In genomic region chr3:31188112-31188511, GRCh38 we compare ENCODE assay signal across 18 cellular contexts.
DNase-seq lines count a peak whose midpoint lies in the region; ATAC-seq and TF ChIP-seq lines count a peak whose summit lies in the region.
"Had no signal": no experiment of that assay in that cellular context is flagged by ENCODE, and none has a peak within 500 bp of the region (broad histone marks: within the 10 kb centered on the region; RNA-seq: fewer than 3 reads in every experiment).

No MANE protein-coding gene starts in this region.

- no peak overlapping the region for H3K4me2 ChIP-seq in mammary epithelial cell (ENCODE audit: insufficient read depth, low read depth, low read length)

- H3K4me3 ChIP-seq in mammary epithelial cell (replicated peaks in 1 of 3; ENCODE audit: insufficient read depth in 1 of 3, low read depth in 2 of 3, low read length in 3 of 3) = no peak overlapping the region
- H3K4me3 ChIP-seq in right atrium auricular region = no peak overlapping the region
- H3K4me3 ChIP-seq: GM12878, SJSA1 had no signal

- peak overlapping the region; percentile 46 for H2AFZ ChIP-seq in mammary epithelial cell (ENCODE audit: low read depth, low read length)

- H3K27me3 ChIP-seq in mammary epithelial cell (ENCODE audit: insufficient read depth, low read length) (no peaks in the 10 kb centered on the region), right atrium auricular region (no peaks in the 10 kb centered on the region)
- H3K27me3 ChIP-seq: SJSA1 had no signal

- 28% methylated on average over 6 of the region's 6 CpGs for WGBS in mammary epithelial cell (ENCODE audit: low coverage, missing lambda C conversion rate)

- DNase-seq in mammary epithelial cell (no peak), MCF 10A (ENCODE audit: unreplicated experiment) (no peak), right atrium auricular region (ENCODE audit: low spot score) (peak; percentile 61), renal cortical epithelial cell (ENCODE audit: low read depth) (peak; percentile 68), GF-D8 (lab: John Stamatoyannopoulos, UW) (no peak), EL (no peak)
- DNase-seq: CD8-positive, alpha-beta memory T cell; DMS79; KG1; NCI-H1436 treated with DMSO at 0.1 percent for 48 hours; NCI-H2029 treated with DMSO at 0.1 percent for 48 hours; NCI-H748 treated with DMSO at 0.1 percent for 48 hours; RPMI8226 had no signal

- in situ Hi-C loops in mammary epithelial cell (cut with MboI; ENCODE audit: low sequenced_read_pairs in 2 of 2) = no loop called here

- H3K4me1 ChIP-seq in mammary epithelial cell (ENCODE audit: insufficient read depth, low read length) = no peaks in the 10 kb centered on the region
- no peaks in the 10 kb centered on the region for H3K4me1 ChIP-seq in right atrium auricular region
- H3K4me1 ChIP-seq: SJSA1 had no signal

- POLR2A ChIA-PET in MCF 10A (lab: Yijun Ruan, JAX) = no interaction called here

- TF ChIP-seq CTCF in mammary epithelial cell (conservative IDR thresholded peaks at IDR 0.05 in 1 of 2, IDR thresholded peaks at IDR 0.05 in 1 of 2; ENCODE audit: extremely low read depth in 1 of 2, insufficient read depth in 1 of 2, low read depth in 1 of 2, low read length in 2 of 2) (no peak), MCF 10A (IDR thresholded peaks at IDR 0.05; ENCODE audit: unreplicated experiment) (no peak), right atrium auricular region (IDR thresholded peaks at IDR 0.05) (no peak)

- CTCF ChIA-PET in mammary epithelial cell (lab: Charles Lee; ENCODE audit: low non-redundant PET) (no interaction called here), MCF 10A (lab: Yijun Ruan, JAX) (interaction anchor here (0.6 to 1.2 kb wide), 2 partner anchors 14 to 91 kb away, joined by 4 to 5 read pairs; no protein-coding TSS in a partner anchor)

- intact Hi-C loops in mammary epithelial cell (cut with micrococcal nuclease) (no loop called here), MCF 10A (cut with micrococcal nuclease) (no loop called here)

- no peaks in the 10 kb centered on the region for H4K20me1 ChIP-seq in mammary epithelial cell (ENCODE audit: insufficient read depth, low read length)

- H3K27ac ChIP-seq in mammary epithelial cell (ENCODE audit: insufficient read depth, low read depth, low read length) = no peak overlapping the region
- peak overlapping the region in 1 of 2 donors; percentile 48 for H3K27ac ChIP-seq in right atrium auricular region
- H3K27ac ChIP-seq: 22Rv1, SJSA1 had no signal

- no peak overlapping the region for H3K27ac Mint-ChIP-seq in MCF 10A (ENCODE audit: low read depth, unreplicated experiment)
- H3K27ac Mint-ChIP-seq: CD8-positive, alpha-beta memory T cell had no signal

- dilution Hi-C loops in mammary epithelial cell (cut with HindIII; ENCODE audit: low sequenced_read_pairs) = no loop called here

- peaks cover 7% of the 10 kb centered on the region for H3K4me1 Mint-ChIP-seq in MCF 10A (ENCODE audit: insufficient read depth, unreplicated experiment)

- H3K36me3 ChIP-seq in mammary epithelial cell (ENCODE audit: insufficient read depth, low read length) (no peaks in the 10 kb centered on the region), right atrium auricular region (no peaks in the 10 kb centered on the region)
- H3K36me3 ChIP-seq: SJSA1 had no signal

- H3K9ac ChIP-seq in mammary epithelial cell (ENCODE audit: insufficient read depth, low read length) = no peak overlapping the region

- H3K27me3 Mint-ChIP-seq in MCF 10A (ENCODE audit: insufficient read depth, unreplicated experiment) = no peaks in the 10 kb centered on the region

- no peak overlapping the region for H3K4me3 Mint-ChIP-seq in MCF 10A (ENCODE audit: unreplicated experiment)
- H3K4me3 Mint-ChIP-seq: CD8-positive, alpha-beta memory T cell had no signal

- no peaks in the 10 kb centered on the region for H3K9me3 ChIP-seq in mammary epithelial cell (replicated peaks; ENCODE audit: insufficient read depth, low read length)
- H3K9me3 ChIP-seq in right atrium auricular region = no peaks in the 10 kb centered on the region
- H3K9me3 ChIP-seq: SJSA1 had no signal

- H3K9me3 Mint-ChIP-seq in MCF 10A (ENCODE audit: unreplicated experiment) = no peaks in the 10 kb centered on the region
- H3K9me3 Mint-ChIP-seq: CD8-positive, alpha-beta memory T cell had no signal

- H3K36me3 Mint-ChIP-seq in MCF 10A (ENCODE audit: insufficient read depth, unreplicated experiment) = no peaks in the 10 kb centered on the region

- BruUV-seq in mammary epithelial cell (replicated peaks; lab: Mats Ljungman, UMichigan) = no TSS peak
- BruUV-seq in MCF 10A (replicated peaks; lab: Mats Ljungman, UMichigan) = no TSS peak

- no peaks in the 10 kb centered on the region for H3K79me2 ChIP-seq in mammary epithelial cell (ENCODE audit: insufficient read depth, low read length)

- ATAC-seq in GM21447 (IDR thresholded peaks at IDR 0.05; ENCODE audit: unreplicated experiment) = no peak
- ATAC-seq in HG03196 (IDR thresholded peaks at IDR 0.05; ENCODE audit: unreplicated experiment) = no peak
- ATAC-seq: GM12878 had no signal

Comparison
In these comparisons a context has a peak if more than half of its experiments do, and no peak if none do; other contexts are left out.
1. DNase-seq: peak in right atrium auricular region (single experiment) and renal cortical epithelial cell (single experiment); none in mammary epithelial cell (single experiment), MCF 10A (single experiment), GF-D8 (single experiment) and EL (single experiment).